In the genomic region with DNA sequence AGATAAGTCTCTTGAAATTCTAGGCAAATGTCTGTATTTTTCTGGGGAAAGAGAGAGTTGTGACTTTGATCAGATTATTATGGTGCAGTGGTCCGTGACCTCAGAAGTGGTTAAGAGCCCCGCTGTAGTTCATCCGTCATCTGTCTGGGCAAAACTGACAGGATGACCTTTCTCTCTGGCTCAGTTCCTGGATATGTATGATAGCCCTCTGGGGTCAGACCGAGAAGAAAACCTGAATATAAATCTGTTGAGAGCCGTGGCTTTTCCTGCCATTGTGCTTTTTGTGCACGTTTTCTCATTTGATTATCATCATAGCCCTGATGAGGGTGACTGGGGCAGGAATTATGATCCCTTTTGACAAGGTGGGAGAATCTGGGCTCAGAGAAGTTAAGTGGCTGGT, we compare ENCODE assay signal across 29 cellular contexts. TPM values are rescaled to one million over a fixed set of nuclear protein-coding genes. Genes with fewer than 3 reads are reported as not detected.
DNase-seq lines count a peak whose midpoint lies in the region; ATAC-seq, FAIRE-seq and TF ChIP-seq lines count a peak whose summit lies in the region.
"Had no signal": no experiment of that assay in that cellular context is flagged by ENCODE, and none has a peak within 500 bp of the region (broad histone marks: within the 10 kb centered on the region; RNA-seq: fewer than 3 reads in every experiment).

No MANE protein-coding gene starts in this region.

- dilution Hi-C loops in endothelial cell of umbilical vein (cut with MboI; ENCODE audit: extremely low pct_ligation_motif_present, low sequenced_read_pairs), result no loop called here

- no TSS peak for BruUV-seq in endothelial cell of umbilical vein (replicated peaks; lab: Mats Ljungman, UMichigan)

- H3K79me2 ChIP-seq in endothelial cell of umbilical vein (ENCODE audit: control insufficient read depth, insufficient read depth, low read length) (no peaks in the 10 kb centered on the region), Karpas-422 (ENCODE audit: low read length) (no peaks in the 10 kb centered on the region)

- no peak overlapping the region for H3K4me3 ChIP-seq in right cardiac atrium (ENCODE audit: low read length)
- H3K4me3 ChIP-seq in endothelial cell of umbilical vein (replicated peaks in 1 of 3; ENCODE audit: insufficient read depth in 1 of 3, low read depth in 1 of 3, low read length in 3 of 3), result no peak overlapping the region
- no peak overlapping the region for H3K4me3 ChIP-seq in Karpas-422 (ENCODE audit: low read length)
- H3K4me3 ChIP-seq in kidney (ENCODE audit: low read length in 2 of 2), result no peak overlapping the region
- H3K4me3 ChIP-seq in left lung, result no peak overlapping the region
- H3K4me3 ChIP-seq: A549, stomach, transverse colon had no signal

- peaks cover 40 to 41% of the 10 kb centered on the region in 2 experiments for H3K36me3 ChIP-seq in endothelial cell of umbilical vein (ENCODE audit: control insufficient read depth in 2 of 2, extremely low read depth in 1 of 2, insufficient read depth in 2 of 2, low read length in 2 of 2)
- peaks cover 70% of the 10 kb centered on the region; the same call in 1 of the 2 replicates for H3K36me3 ChIP-seq in Karpas-422 (ENCODE audit: insufficient read depth, low read length)
- peaks cover 60 to 68% of the 10 kb centered on the region in 2 donors for H3K36me3 ChIP-seq in kidney (ENCODE audit: control insufficient read depth in 1 of 2, insufficient read depth in 2 of 2, low read length in 2 of 2)
- H3K36me3 ChIP-seq in left lung, result peaks cover 0 to 100% of the 10 kb centered on the region in 2 donors

- H3K9ac ChIP-seq in endothelial cell of umbilical vein (replicated peaks; ENCODE audit: extremely low read depth, insufficient read depth, low read length), result no peak overlapping the region
- H3K9ac ChIP-seq in Karpas-422 (ENCODE audit: low read length), result no peak overlapping the region
- no peak overlapping the region for H3K9ac ChIP-seq in kidney (ENCODE audit: low read length in 2 of 2)

- no peaks in the 10 kb centered on the region for H3K9me1 ChIP-seq in endothelial cell of umbilical vein (replicated peaks; ENCODE audit: control insufficient read depth, extremely low read depth, insufficient read depth, low read length)

- TF ChIP-seq CTCF in endothelial cell of umbilical vein (IDR thresholded peaks at IDR 0.05; ENCODE audit: extremely low read depth in 1 of 2, insufficient read depth in 1 of 2, low read depth in 1 of 2, low read length in 2 of 2), result no peak
- no peak for TF ChIP-seq CTCF in kidney (IDR thresholded peaks at IDR 0.05; ENCODE audit: borderline replicate concordance, extremely low read depth, insufficient read depth)
- TF ChIP-seq CTCF in left lung (IDR thresholded peaks at IDR 0.05), result no peak

- POLR2A ChIA-PET in endothelial cell of umbilical vein (lab: Charles Lee), result no interaction called here

- CTCF ChIA-PET in endothelial cell of umbilical vein (lab: Charles Lee), result interaction anchor here (1.1 to 1.3 kb wide), 2 partner anchors 9 to 43 kb away, joined by 3 to 4 read pairs; no protein-coding TSS in a partner anchor

- H3K4me2 ChIP-seq in endothelial cell of umbilical vein (ENCODE audit: insufficient read depth, low read length) (no peak overlapping the region), Karpas-422 (ENCODE audit: low read depth, low read length, poor library complexity, severe bottlenecking) (no peak overlapping the region)
- H3K4me2 ChIP-seq: A549 had no signal

- peak; percentile 30 for ATAC-seq in Right ventricle myocardium superior (ENCODE audit: poor library complexity)
- no peak for ATAC-seq in right cardiac atrium
- no peak for ATAC-seq in left lung
- ATAC-seq: A549, foreskin keratinocyte, HCT116 had no signal

- DNase-seq in Right ventricle myocardium superior, result no peak
- no peak for DNase-seq in right cardiac atrium
- peak; percentile 97 for DNase-seq in SK-N-DZ (ENCODE audit: low spot score)
- peak; percentile 84 for DNase-seq in endothelial cell of umbilical vein (ENCODE audit: low read depth, low spot score)
- no peak for DNase-seq in Kasumi-1 (lab: John Stamatoyannopoulos, UW)
- no peak for DNase-seq in Karpas-422
- no peak for DNase-seq in kidney
- DNase-seq in left lung, result no peak
- DNase-seq: activated CD4-positive, alpha-beta T cell treated with anti-CD3 and anti-CD28 coated beads for 48 hours; activated naive CD8-positive, alpha-beta T cell treated with anti-CD3 and anti-CD28 coated beads for 36 hours; effector CD4-positive, alpha-beta T cell; foreskin keratinocyte; NCI-H2107; stimulated activated CD4-positive, alpha-beta T cell treated with anti-CD3 and anti-CD28 coated beads, Interleukin-12 subunit alpha, Interleukin-12 subunit beta, amount 100 ng/mL, for 4 hours; stomach; transverse colon had no signal

- H3K4me1 ChIP-seq in right cardiac atrium (ENCODE audit: control insufficient read depth, insufficient read depth, low read length) (peaks cover 6% of the 10 kb centered on the region), endothelial cell of umbilical vein (ENCODE audit: control insufficient read depth, extremely low read depth, insufficient read depth, low read length) (no peaks in the 10 kb centered on the region), Karpas-422 (ENCODE audit: low read length) (no peaks in the 10 kb centered on the region), kidney (ENCODE audit: control insufficient read depth in 1 of 2, insufficient read depth in 1 of 2, low read depth in 1 of 2, low read length in 2 of 2) (no peaks in the 10 kb centered on the region), left lung (no peaks in the 10 kb centered on the region)
- H3K4me1 ChIP-seq: A549, Caco-2, foreskin keratinocyte had no signal

- H3K27me3 ChIP-seq in right cardiac atrium (ENCODE audit: control insufficient read depth, insufficient read depth), result no peaks in the 10 kb centered on the region
- H3K27me3 ChIP-seq in endothelial cell of umbilical vein (ENCODE audit: control insufficient read depth in 2 of 2, insufficient read depth in 2 of 2, low read length in 2 of 2), result no peaks in the 10 kb centered on the region
- H3K27me3 ChIP-seq in Karpas-422 (ENCODE audit: low read length), result no peaks in the 10 kb centered on the region
- no peaks in the 10 kb centered on the region for H3K27me3 ChIP-seq in left lung
- H3K27me3 ChIP-seq: foreskin keratinocyte, stomach, transverse colon had no signal

- no peak for TF ChIP-seq POLR2A in endothelial cell of umbilical vein (IDR thresholded peaks at IDR 0.05; ENCODE audit: low read depth, low read length)

- H3K9me3 ChIP-seq in right cardiac atrium (ENCODE audit: control insufficient read depth, low read length), result no peaks in the 10 kb centered on the region
- no peaks in the 10 kb centered on the region for H3K9me3 ChIP-seq in endothelial cell of umbilical vein (replicated peaks; ENCODE audit: control insufficient read depth, insufficient read depth, low read length)
- H3K9me3 ChIP-seq in Karpas-422 (ENCODE audit: low read length), result no peaks in the 10 kb centered on the region
- H3K9me3 ChIP-seq in kidney (ENCODE audit: control insufficient read depth in 1 of 2, low read length in 2 of 2), result no peaks in the 10 kb centered on the region
- no peaks in the 10 kb centered on the region for H3K9me3 ChIP-seq in left lung
- H3K9me3 ChIP-seq: A549, Caco-2, stomach, transverse colon had no signal

- WGBS in right cardiac atrium, result 46% methylated on average over 6 of the region's 6 CpGs

- H4K20me1 ChIP-seq in endothelial cell of umbilical vein (replicated peaks; ENCODE audit: control insufficient read depth, extremely low read depth, insufficient read depth, low read length), result no peaks in the 10 kb centered on the region
- no peaks in the 10 kb centered on the region for H4K20me1 ChIP-seq in Karpas-422 (ENCODE audit: insufficient read depth, low read depth, low read length)

- H2AFZ ChIP-seq in endothelial cell of umbilical vein (ENCODE audit: low read depth, low read length), result no peak overlapping the region
- H2AFZ ChIP-seq in Karpas-422 (ENCODE audit: low read length), result no peak overlapping the region

- intact Hi-C loops in Right ventricle myocardium superior (cut with DNase I) (no loop called here), right cardiac atrium (cut with DNase I) (no loop called here), endothelial cell of umbilical vein (cut with micrococcal nuclease) (no loop called here), kidney (cut with DNase I) (no loop called here), left lung (cut with DNase I) (no loop called here)

- no peaks in the 10 kb centered on the region for H3K9me2 ChIP-seq in Karpas-422 (replicated peaks; ENCODE audit: insufficient read depth, low read length)

- FAIRE-seq in endothelial cell of umbilical vein (lab: Jason Lieb, UNC) (peak; percentile 69), kidney (lab: Jason Lieb, UNC) (no peak)
- FAIRE-seq: A549, HTR-8/SVneo, keratinocyte, TTC549 had no signal

- H3K27ac ChIP-seq in right cardiac atrium (ENCODE audit: low read length) (no peak overlapping the region), endothelial cell of umbilical vein (ENCODE audit: insufficient read depth, low read depth, low read length) (no peak overlapping the region), Karpas-422 (ENCODE audit: low read length) (no peak overlapping the region), kidney (ENCODE audit: low read depth in 2 of 2, low read length in 2 of 2) (no peak overlapping the region), left lung (no peak overlapping the region)
- H3K27ac ChIP-seq: A549, foreskin keratinocyte, stomach, transverse colon had no signal

RNA-seq across cellular contexts. Expression of a gene that starts 26.5 kb away (rescaled TPM):
- total RNA-seq in Right ventricle myocardium superior, result 0.97 TPM
- total RNA-seq in right cardiac atrium, result 10 to 100 TPM in 3 of 4 donors, 1 to 10 TPM in 1; 7.3 to 23.5 (median 14.3) TPM
- polyA plus RNA-seq in right cardiac atrium, result 19.5 TPM
- polyA plus RNA-seq in SK-N-DZ (2014; cell fraction: cytosol; rRNA removed), result 0.61 and 0.78 TPM in 2 replicates
- 1.4 TPM in 1 of 2 replicates, not detected in the other for polyA plus RNA-seq in SK-N-DZ (2014; cell fraction: nucleus; rRNA removed)
- not detected in 2 replicates for total RNA-seq in endothelial cell of umbilical vein
- not detected in 2 replicates for polyA plus RNA-seq in endothelial cell of umbilical vein
- polyA plus RNA-seq in endothelial cell of umbilical vein (2011; cell fraction: cytosol; rRNA removed), result not detected in 2 replicates
- not detected in 2 replicates for polyA plus RNA-seq in endothelial cell of umbilical vein (2011; cell fraction: nucleus; rRNA removed)
- polyA plus RNA-seq in endothelial cell of umbilical vein (2012), result not detected in 2 replicates
- polyA minus RNA-seq in endothelial cell of umbilical vein, result not detected in 2 replicates
- not detected for polyA minus RNA-seq in endothelial cell of umbilical vein (2011; cell fraction: cytosol; rRNA and poly(A)+ RNA removed)
- polyA minus RNA-seq in endothelial cell of umbilical vein (2011; cell fraction: nucleus; rRNA and poly(A)+ RNA removed), result not detected in 2 replicates
- total RNA-seq in Karpas-422 (2014; rRNA removed; shearing (Covaris generic); ENCODE audit: low replicate concordance), result not detected in 2 replicates
- total RNA-seq in kidney, result not detected
- polyA plus RNA-seq in kidney (ENCODE audit: insufficient read depth, low read depth, low replicate concordance), result not detected
- not detected for total RNA-seq in left lung
- total RNA-seq: activated naive CD8-positive, alpha-beta T cell treated with anti-CD3 and anti-CD28 coated beads for 36 hours; activated T-helper 2 cell treated with anti-CD3 and anti-CD28 coated beads, Interferon-gamma antibody, Interleukin-2, Interleukin-4, amounts not matched to agents 10 μg/mL and 5 μg/mL and 100 μg/mL, durations not matched to agents 14 hours and 24 hours and 36 hours; Caco-2; cerebellum; Daoy; foreskin keratinocyte; myocyte; osteoblast; stomach; transverse colon had no signal
- polyA plus RNA-seq: A549, BJ, esophagus, foreskin keratinocyte, keratinocyte, stomach had no signal

RNA-seq across cellular contexts. Expression of a gene that starts 54.4 kb away (rescaled TPM):
- total RNA-seq in Right ventricle myocardium superior (18.6 TPM), right cardiac atrium (10 to 100 TPM; 22.9 to 30.6 (median 29.5) TPM), endothelial cell of umbilical vein (32.3 and 34.6 TPM in 2 replicates), kidney (45.7 TPM), left lung (10 to 100 TPM; 30.6 to 34.6 TPM)
- polyA plus RNA-seq in right cardiac atrium (34.8 TPM), endothelial cell of umbilical vein (104 and 115 TPM in 2 replicates), kidney (ENCODE audit: insufficient read depth, low read depth, low replicate concordance) (93.3 TPM)
- 25.2 and 27.4 TPM in 2 replicates for polyA plus RNA-seq in SK-N-DZ (2014; cell fraction: cytosol; rRNA removed)
- 11.9 and 19.2 TPM in 2 replicates for polyA plus RNA-seq in SK-N-DZ (2014; cell fraction: nucleus; rRNA removed)
- polyA plus RNA-seq in endothelial cell of umbilical vein (2011; cell fraction: cytosol; rRNA removed), result 76.2 and 86.7 TPM in 2 replicates
- polyA plus RNA-seq in endothelial cell of umbilical vein (2011; cell fraction: nucleus; rRNA removed), result 35.4 and 39.9 TPM in 2 replicates
- polyA plus RNA-seq in endothelial cell of umbilical vein (2012), result 49.7 and 56.4 TPM in 2 replicates
- 32.6 and 33.1 TPM in 2 replicates for polyA minus RNA-seq in endothelial cell of umbilical vein
- 25.5 TPM for polyA minus RNA-seq in endothelial cell of umbilical vein (2011; cell fraction: cytosol; rRNA and poly(A)+ RNA removed)
- 7.4 and 9.4 TPM in 2 replicates for polyA minus RNA-seq in endothelial cell of umbilical vein (2011; cell fraction: nucleus; rRNA and poly(A)+ RNA removed)
- 7.7 and 8.5 TPM in 2 replicates for total RNA-seq in Karpas-422 (2014; rRNA removed; shearing (Covaris generic); ENCODE audit: low replicate concordance)

RNA-seq across cellular contexts. Expression of a gene that starts 55.7 kb away (rescaled TPM):
- 3.8 TPM for total RNA-seq in Right ventricle myocardium superior
- total RNA-seq in right cardiac atrium, result 1 to 10 TPM; 5.4 to 8.4 (median 6.6) TPM
- polyA plus RNA-seq in right cardiac atrium, result 3.8 TPM
- 5.6 and 7.6 TPM in 2 replicates for polyA plus RNA-seq in SK-N-DZ (2014; cell fraction: cytosol; rRNA removed)
- polyA plus RNA-seq in SK-N-DZ (2014; cell fraction: nucleus; rRNA removed), result 10.1 and 10.7 TPM in 2 replicates
- 1.5 and 2.7 TPM in 2 replicates for total RNA-seq in endothelial cell of umbilical vein
- 0.73 and 1.3 TPM in 2 replicates for polyA plus RNA-seq in endothelial cell of umbilical vein
- polyA plus RNA-seq in endothelial cell of umbilical vein (2011; cell fraction: cytosol; rRNA removed), result 1.4 and 2.0 TPM in 2 replicates
- 1.9 and 4.0 TPM in 2 replicates for polyA plus RNA-seq in endothelial cell of umbilical vein (2011; cell fraction: nucleus; rRNA removed)
- polyA plus RNA-seq in endothelial cell of umbilical vein (2012), result 0.75 and 1.2 TPM in 2 replicates
- 0.98 and 4.3 TPM in 2 replicates for polyA minus RNA-seq in endothelial cell of umbilical vein
- not detected for polyA minus RNA-seq in endothelial cell of umbilical vein (2011; cell fraction: cytosol; rRNA and poly(A)+ RNA removed)
- 1.6 and 4.9 TPM in 2 replicates for polyA minus RNA-seq in endothelial cell of umbilical vein (2011; cell fraction: nucleus; rRNA and poly(A)+ RNA removed)
- 1.3 and 1.9 TPM in 2 replicates for total RNA-seq in Karpas-422 (2014; rRNA removed; shearing (Covaris generic); ENCODE audit: low replicate concordance)
- 2.4 TPM for total RNA-seq in kidney
- polyA plus RNA-seq in kidney (ENCODE audit: insufficient read depth, low read depth, low replicate concordance), result 4.4 TPM
- 1 to 10 TPM; 1.8 to 2.2 TPM for total RNA-seq in left lung

RNA-seq across cellular contexts. Expression of a gene that starts 55.9 kb away (rescaled TPM):
- total RNA-seq in Right ventricle myocardium superior, result 86.0 TPM
- 100 to 1,000 TPM in 3 of 4 donors, 10 to 100 TPM in 1; 82.7 to 119 (median 113) TPM for total RNA-seq in right cardiac atrium
- polyA plus RNA-seq in right cardiac atrium, result 72.1 TPM
- polyA plus RNA-seq in SK-N-DZ (2014; cell fraction: cytosol; rRNA removed), result 392 and 424 TPM in 2 replicates
- polyA plus RNA-seq in SK-N-DZ (2014; cell fraction: nucleus; rRNA removed), result 218 and 221 TPM in 2 replicates
- 243 and 283 TPM in 2 replicates for total RNA-seq in endothelial cell of umbilical vein
- polyA plus RNA-seq in endothelial cell of umbilical vein, result 530 and 586 TPM in 2 replicates
- 437 and 487 TPM in 2 replicates for polyA plus RNA-seq in endothelial cell of umbilical vein (2011; cell fraction: cytosol; rRNA removed)
- 318 and 371 TPM in 2 replicates for polyA plus RNA-seq in endothelial cell of umbilical vein (2011; cell fraction: nucleus; rRNA removed)
- polyA plus RNA-seq in endothelial cell of umbilical vein (2012), result 287 and 309 TPM in 2 replicates
- 442 and 508 TPM in 2 replicates for polyA minus RNA-seq in endothelial cell of umbilical vein
- 331 TPM for polyA minus RNA-seq in endothelial cell of umbilical vein (2011; cell fraction: cytosol; rRNA and poly(A)+ RNA removed)
- 99.2 and 127 TPM in 2 replicates for polyA minus RNA-seq in endothelial cell of umbilical vein (2011; cell fraction: nucleus; rRNA and poly(A)+ RNA removed)
- total RNA-seq in Karpas-422 (2014; rRNA removed; shearing (Covaris generic); ENCODE audit: low replicate concordance), result 125 and 283 TPM in 2 replicates
- 175 TPM for total RNA-seq in kidney
- 207 TPM for polyA plus RNA-seq in kidney (ENCODE audit: insufficient read depth, low read depth, low replicate concordance)
- 100 to 1,000 TPM; 222 to 269 TPM for total RNA-seq in left lung

Comparison
In these comparisons a context has a peak if more than half of its experiments do, and no peak if none do; other contexts are left out.
1. DNase-seq: peak in SK-N-DZ (single experiment) and endothelial cell of umbilical vein (single experiment); none in Right ventricle myocardium superior (single experiment), right cardiac atrium (0 of 3), Kasumi-1 (0 of 2), Karpas-422 (single experiment), kidney (single experiment) and left lung (0 of 2).